ENCODE assay signal across 7 cellular contexts in the genomic region with DNA sequence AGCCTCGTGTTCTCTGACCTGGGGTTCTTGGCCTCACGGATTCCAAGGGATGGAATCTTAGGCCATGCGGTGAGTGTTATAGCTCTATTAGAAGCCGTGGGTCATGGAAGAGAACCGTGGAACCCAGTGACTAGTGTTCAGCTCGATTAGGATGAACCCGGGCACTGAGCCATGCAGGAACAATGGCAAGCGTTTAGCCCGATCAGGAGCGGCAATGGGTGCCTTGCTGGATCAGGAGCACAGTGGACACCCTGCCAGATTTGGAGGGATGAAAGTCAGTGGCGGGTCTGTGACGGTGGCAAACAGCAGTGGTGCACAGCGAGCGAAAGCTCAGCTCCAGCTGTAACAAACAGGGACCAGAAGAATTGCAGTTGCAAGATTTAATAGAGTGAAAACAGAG. TPM values are rescaled to one million over a fixed set of nuclear protein-coding genes. Genes with fewer than 3 reads are reported as not detected.
DNase-seq lines count a peak whose midpoint lies in the region; TF ChIP-seq lines count a peak whose summit lies in the region.
"Not testable (repeated sequence)": the region's sequence is repeated elsewhere in the genome, so short reads cannot be mapped to it uniquely, and the experiment has no call there.

No MANE protein-coding gene starts in this region.

- intact Hi-C loops in dorsolateral prefrontal cortex (cut with DNase I) = not testable (repeated sequence)

- peak overlapping the region in 1 of 59 donors; percentile 8 for H3K4me3 ChIP-seq in dorsolateral prefrontal cortex

- DNase-seq in C1 segment of cervical spinal cord (lab: John Stamatoyannopoulos, UW) (peak in 10 of 14 donors; percentile 2 to 60 (median 20)), anterior cingulate cortex (lab: John Stamatoyannopoulos, UW) (peak in 41 of 58 donors; percentile 2 to 87 (median 24)), dorsolateral prefrontal cortex (peak; percentile 13 to 95 (median 70)), hypothalamus (lab: John Stamatoyannopoulos, UW) (peak in 38 of 51 donors; percentile 1 to 90 (median 19)), medulla oblongata (ENCODE audit: extremely low spot score) (peak; percentile 54), occipital lobe (lab: John Stamatoyannopoulos, UW) (peak; percentile 65), substantia nigra (lab: John Stamatoyannopoulos, UW) (peak in 47 of 49 donors; percentile 1 to 90 (median 36))

- peak overlapping the region in 39 of 59 donors; percentile 9 to 89 (median 67) for H3K27ac ChIP-seq in dorsolateral prefrontal cortex
- H3K27ac ChIP-seq in substantia nigra (ENCODE audit: low read depth, low read length, poor library complexity, severe bottlenecking) = peak overlapping the region; percentile 45

- not testable (repeated sequence) for H3K27me3 ChIP-seq in dorsolateral prefrontal cortex

- not testable (repeated sequence) for TF ChIP-seq CTCF in dorsolateral prefrontal cortex (IDR thresholded peaks at IDR 0.05 in 54 of 56, conservative IDR thresholded peaks at IDR 0.05 in 2 of 56; ENCODE audit: low read depth in 1 of 56, partially characterized antibody in 56 of 56)

RNA-seq across cellular contexts. Expression of gene DHCR24, which starts 24.1 kb away (rescaled TPM):
- total RNA-seq in dorsolateral prefrontal cortex = 100 to 1,000 TPM in 117 of 120 experiments, 10 to 100 TPM in 3; 81.5 to 336 (median 168) TPM
- total RNA-seq in occipital lobe = 40.7 TPM

Comparison
In these comparisons a context has a peak if more than half of its experiments do, and no peak if none do; other contexts are left out.
1. DNase-seq: peak in every context shown above with its lines; median percentile 70 in dorsolateral prefrontal cortex; 65 in occipital lobe; 54 in medulla oblongata; 36 in substantia nigra; 24 in anterior cingulate cortex; 20 in C1 segment of cervical spinal cord; 19 in hypothalamus.